In the genomic region with DNA sequence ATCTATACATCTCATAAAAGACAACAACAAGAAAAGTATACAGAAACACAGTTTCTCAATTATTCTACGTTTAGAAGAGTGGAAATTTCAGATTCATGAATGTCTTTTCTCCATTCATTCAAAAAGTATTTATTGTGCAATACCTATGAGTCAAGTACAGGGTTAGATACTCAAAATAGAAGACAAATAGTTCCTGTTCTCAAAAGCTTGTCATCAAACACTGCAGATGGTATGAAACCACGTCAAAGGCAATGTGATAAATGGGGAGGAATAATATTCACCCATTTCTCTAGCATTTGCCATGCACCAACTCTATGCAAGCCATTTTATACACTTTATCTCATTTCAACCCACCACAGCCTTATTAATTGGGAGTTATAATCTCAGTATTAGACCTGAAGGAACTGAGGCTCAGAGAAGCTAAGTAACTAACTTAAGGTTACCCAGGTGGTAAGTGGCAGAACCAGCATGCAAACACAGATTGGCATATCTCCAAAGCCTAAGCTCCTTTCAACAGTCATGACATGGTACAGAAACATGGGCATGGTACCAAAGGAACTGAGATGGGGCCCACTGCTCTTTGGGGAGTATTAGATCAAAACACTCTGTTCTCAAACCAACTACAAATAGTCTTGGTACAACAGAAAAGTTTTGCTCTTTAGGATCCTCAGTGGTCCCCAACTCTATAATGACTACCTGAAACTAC, we compare ENCODE assay signal across 13 cellular contexts.
A peak's percentile ranks its signal among the peaks of the same experiment; 100 is the strongest.
DNase-seq lines count a peak whose midpoint lies in the region; ATAC-seq and TF ChIP-seq lines count a peak whose summit lies in the region.
"Had no signal": no experiment of that assay in that cellular context is flagged by ENCODE, and none has a peak within 500 bp of the region (broad histone marks: within the 10 kb centered on the region; RNA-seq: fewer than 3 reads in every experiment).

No MANE protein-coding gene starts in this region.

- peaks cover 0 to 6% of the 10 kb centered on the region in 2 donors for H3K9me3 Mint-ChIP-seq in stimulated activated naive CD8-positive, alpha-beta T cell treated with anti-CD3 and anti-CD28 coated beads, Interleukin-15, amount 100 ng/mL, for 72 hours

- H3K27me3 ChIP-seq in ascending aorta (no peaks in the 10 kb centered on the region), hepatocyte (no peaks in the 10 kb centered on the region)

- H3K4me3 Mint-ChIP-seq in stimulated activated naive CD8-positive, alpha-beta T cell treated with anti-CD3 and anti-CD28 coated beads, Interleukin-15, amount 100 ng/mL, for 72 hours, result no peak overlapping the region
- H3K4me3 Mint-ChIP-seq: activated naive CD8-positive, alpha-beta T cell treated with anti-CD3 and anti-CD28 coated beads, Interleukin-2, amount 10 ng/mL, durations not matched to agents 7 days and 5 days had no signal

- peak overlapping the region; percentile 49 to 50 for H3K27ac ChIP-seq in ascending aorta
- peak overlapping the region; percentile 60 for H3K27ac ChIP-seq in hepatocyte
- H3K27ac ChIP-seq: spleen had no signal

- TF ChIP-seq CTCF in ascending aorta (IDR thresholded peaks at IDR 0.05) (no peak), hepatocyte (IDR thresholded peaks at IDR 0.05; ENCODE audit: poor library complexity) (no peak), mucosa of descending colon (IDR thresholded peaks at IDR 0.05) (no peak)

- H3K4me2 ChIP-seq in hepatocyte, result no peak overlapping the region

- DNase-seq in stimulated activated naive CD8-positive, alpha-beta T cell treated with anti-CD3 and anti-CD28 coated beads, Interleukin-15, amount 100 ng/mL, for 72 hours, result no peak
- DNase-seq in stimulated activated naive CD8-positive, alpha-beta T cell treated with anti-CD3 and anti-CD28 coated beads, Interleukin-15, Interleukin-2, amounts not matched to agents 100 U/mL and 50 U/mL, for 24 hours, result no peak
- DNase-seq in ascending aorta (ENCODE audit: low spot score in 2 of 2), result no peak
- DNase-seq in hepatocyte (ENCODE audit: low spot score), result peak; percentile 31
- no peak for DNase-seq in mucosa of descending colon
- DNase-seq: activated naive CD8-positive, alpha-beta T cell treated with anti-CD3 and anti-CD28 coated beads, Interleukin-2, amount 10 ng/mL, durations not matched to agents 7 days and 5 days; NCI-H1105; spleen; substantia nigra; T1000 had no signal

- H3K79me2 ChIP-seq in hepatocyte, result no peaks in the 10 kb centered on the region

- no peaks in the 10 kb centered on the region for H3K36me3 ChIP-seq in ascending aorta
- no peaks in the 10 kb centered on the region for H3K36me3 ChIP-seq in hepatocyte (replicated peaks; ENCODE audit: insufficient read depth, low read depth)
- H3K36me3 ChIP-seq in mucosa of descending colon (ENCODE audit: low read depth), result no peaks in the 10 kb centered on the region
- H3K36me3 ChIP-seq: spleen had no signal

- no peaks in the 10 kb centered on the region for H3K9me3 ChIP-seq in ascending aorta
- no peaks in the 10 kb centered on the region for H3K9me3 ChIP-seq in hepatocyte (ENCODE audit: low read depth)
- H3K9me3 ChIP-seq in mucosa of descending colon, result no peaks in the 10 kb centered on the region
- H3K9me3 ChIP-seq: spleen had no signal

- peak; percentile 71 for ATAC-seq in stimulated activated naive CD8-positive, alpha-beta T cell treated with anti-CD3 and anti-CD28 coated beads, Interleukin-15, amount 100 ng/mL, for 72 hours
- no peak for ATAC-seq in stimulated activated naive CD8-positive, alpha-beta T cell treated with anti-CD3 and anti-CD28 coated beads, Interleukin-15, Interleukin-2, amounts not matched to agents 100 U/mL and 50 U/mL, for 24 hours
- ATAC-seq in mucosa of descending colon (no peak), GM19328 (IDR thresholded peaks at IDR 0.05; ENCODE audit: unreplicated experiment) (no peak), HG02763 (IDR thresholded peaks at IDR 0.05; ENCODE audit: unreplicated experiment) (no peak), HG03439 (IDR thresholded peaks at IDR 0.05; ENCODE audit: unreplicated experiment) (no peak)

- H3K27me3 Mint-ChIP-seq in stimulated activated naive CD8-positive, alpha-beta T cell treated with anti-CD3 and anti-CD28 coated beads, Interleukin-15, amount 100 ng/mL, for 72 hours, result peaks cover 12% of the 10 kb centered on the region

- intact Hi-C loops in ascending aorta (cut with DNase I), result loop anchor here (2.0 to 10.0 kb wide), 3 partner anchors 66 to 372 kb away; no protein-coding TSS in a partner anchor
- intact Hi-C loops in mucosa of descending colon (cut with DNase I, micrococcal nuclease), result no loop called here

- no peaks in the 10 kb centered on the region for H4K20me1 ChIP-seq in hepatocyte (ENCODE audit: insufficient read depth, poor library complexity, severe bottlenecking)

- no peak overlapping the region for H3K27ac Mint-ChIP-seq in stimulated activated naive CD8-positive, alpha-beta T cell treated with anti-CD3 and anti-CD28 coated beads, Interleukin-15, amount 100 ng/mL, for 72 hours
- H3K27ac Mint-ChIP-seq: activated naive CD8-positive, alpha-beta T cell treated with anti-CD3 and anti-CD28 coated beads, Interleukin-2, amount 10 ng/mL, durations not matched to agents 7 days and 5 days had no signal

- H2AFZ ChIP-seq in hepatocyte, result no peak overlapping the region

- peaks cover 8 to 35% of the 10 kb centered on the region in 2 donors for H3K4me1 ChIP-seq in ascending aorta
- peaks cover 2% of the 10 kb centered on the region for H3K4me1 ChIP-seq in hepatocyte (ENCODE audit: insufficient read depth)
- no peaks in the 10 kb centered on the region for H3K4me1 ChIP-seq in mucosa of descending colon (ENCODE audit: low read depth)
- H3K4me1 ChIP-seq: spleen had no signal

- no peak overlapping the region for H3K4me3 ChIP-seq in ascending aorta
- H3K4me3 ChIP-seq in hepatocyte, result no peak overlapping the region
- H3K4me3 ChIP-seq in mucosa of descending colon, result no peak overlapping the region
- H3K4me3 ChIP-seq: spleen had no signal

- H3K4me1 Mint-ChIP-seq in stimulated activated naive CD8-positive, alpha-beta T cell treated with anti-CD3 and anti-CD28 coated beads, Interleukin-15, amount 100 ng/mL, for 72 hours, result peaks cover 9% of the 10 kb centered on the region

- WGBS in hepatocyte (ENCODE audit: low lambda C conversion rate, missing lambda C conversion rate), result 68% methylated on average over 2 of the region's 2 CpGs

- no peaks in the 10 kb centered on the region for H3K9me2 ChIP-seq in hepatocyte (replicated peaks; ENCODE audit: insufficient read depth)
